ENCODE assay signal across 13 cellular contexts in genomic region chr2:150482667-150483260, GRCh38. TPM values are rescaled to one million over a fixed set of nuclear protein-coding genes. Genes with fewer than 3 reads are reported as not detected.
DNase-seq lines count a peak whose midpoint lies in the region; ATAC-seq and TF ChIP-seq lines count a peak whose summit lies in the region.
"Had no signal": no experiment of that assay in that cellular context is flagged by ENCODE, and none has a peak within 500 bp of the region (broad histone marks: within the 10 kb centered on the region; RNA-seq: fewer than 3 reads in every experiment).

No MANE protein-coding gene starts in this region.

- H4K20me1 ChIP-seq in IMR-90 (ENCODE audit: insufficient read depth, low read length) (peaks cover 95% of the 10 kb centered on the region), osteoblast (ENCODE audit: insufficient read depth, low read length) (peaks cover 79% of the 10 kb centered on the region)

- BruUV-seq in IMR-90 (replicated peaks; lab: Mats Ljungman, UMichigan): no TSS peak

- peak overlapping the region; percentile 85 for H3K18ac ChIP-seq in IMR-90 (ENCODE audit: low read depth, low read length)

- no peak overlapping the region for H2BK20ac ChIP-seq in IMR-90 (ENCODE audit: low read depth, low read length)

- peak overlapping the region; percentile 88 for H3K4me2 ChIP-seq in IMR-90 (ENCODE audit: low read depth, low read length)
- peak overlapping the region; percentile 89 for H3K4me2 ChIP-seq in osteoblast (ENCODE audit: insufficient read depth, low read length)

- H3K27ac ChIP-seq in ACC112 (ENCODE audit: low read depth, low read length): peak overlapping the region; percentile 90
- H3K27ac ChIP-seq in IMR-90 (ENCODE audit: insufficient read depth, low read length): peak overlapping the region; percentile 67; the same call in 1 of the 2 replicates
- peak overlapping the region; percentile 99 for H3K27ac ChIP-seq in osteoblast (ENCODE audit: low read depth, low read length)

- H3K36me3 ChIP-seq in ACC112 (ENCODE audit: insufficient read depth, low read length): peaks cover 56% of the 10 kb centered on the region
- peaks cover 52% of the 10 kb centered on the region for H3K36me3 ChIP-seq in IMR-90 (ENCODE audit: control insufficient read depth, insufficient read depth, low read length)
- peaks cover 41% of the 10 kb centered on the region for H3K36me3 ChIP-seq in osteoblast (ENCODE audit: insufficient read depth, low read length)

- H2BK120ac ChIP-seq in IMR-90 (ENCODE audit: low read depth, low read length): 0 out of 2 replicates have a peak overlapping the region, but pooled peaks have one; percentile 33

- peaks cover 0 to under 1% of the 10 kb centered on the region in 2 experiments; a peak in 1 of 4 replicates for H3K79me1 ChIP-seq in IMR-90 (ENCODE audit: low read depth in 1 of 2, low read length in 2 of 2)

- no peak overlapping the region for H2BK15ac ChIP-seq in IMR-90 (ENCODE audit: low read depth, low read length)

- H3K9me3 ChIP-seq in IMR-90 (ENCODE audit: control insufficient read depth, insufficient read depth, low read length) (no peaks in the 10 kb centered on the region), osteoblast (ENCODE audit: low read depth, low read length) (no peaks in the 10 kb centered on the region)

- POLR2A ChIA-PET in IMR-90 (lab: Charles Lee; ENCODE audit: unreplicated experiment): interaction anchor here (0.6 to 1.3 kb wide), 5 partner anchors 38 to 943 kb away, joined by 3 to 13 read pairs (median 4); no protein-coding TSS in a partner anchor

- H4K5ac ChIP-seq in IMR-90 (ENCODE audit: low read depth, low read length): peak overlapping the region; percentile 26; the same call in 1 of the 2 replicates

- in situ Hi-C loops in IMR-90 (cut with MboI; ENCODE audit: low sequenced_read_pairs): loop anchor here (10.0 kb wide), 1 partner anchor 572 kb away; no protein-coding TSS in a partner anchor

- no peak overlapping the region for H2AFZ ChIP-seq in ACC112 (ENCODE audit: low read length, unreplicated experiment)
- H2AFZ ChIP-seq in IMR-90 (replicated peaks; ENCODE audit: low read length, poor library complexity): no peak overlapping the region
- no peak overlapping the region for H2AFZ ChIP-seq in osteoblast (ENCODE audit: low read length)

- 0 out of 2 replicates have a peak overlapping the region, but pooled peaks have one; percentile 2 for H4K91ac ChIP-seq in IMR-90 (ENCODE audit: insufficient read depth, low read depth, low read length)

- peak overlapping the region; percentile 64 for H3K4ac ChIP-seq in IMR-90 (ENCODE audit: low read depth, low read length)

- peak overlapping the region; percentile 85 for H3K9ac ChIP-seq in IMR-90 (ENCODE audit: low read depth, low read length)

- H2AK9ac ChIP-seq in IMR-90 (replicated peaks; ENCODE audit: low read depth, low read length, poor library complexity): no peak overlapping the region

- H3K4me3 ChIP-seq in ACC112 (ENCODE audit: low read depth, low read length) (peak overlapping the region; percentile 98), IMR-90 (ENCODE audit: insufficient read depth, low read depth, low read length) (peak overlapping the region; percentile 92), epithelial cell of esophagus (ENCODE audit: low read length) (peak overlapping the region; percentile 96), osteoblast (ENCODE audit: insufficient read depth, low read length) (peak overlapping the region; percentile 95)

- no peak for TF ChIP-seq RAD21 in IMR-90 (IDR thresholded peaks at IDR 0.05; ENCODE audit: low read length)

- intact Hi-C loops in IMR-90 (cut with micrococcal nuclease): loop anchor here (5.0 kb wide), 1 partner anchor 755 kb away; no protein-coding TSS in a partner anchor

- H3K23ac ChIP-seq in IMR-90 (ENCODE audit: low read depth, low read length): peak overlapping the region; percentile 92

- dilution Hi-C loops in IMR-90 (cut with HindIII; ENCODE audit: low sequenced_read_pairs, unreplicated experiment): no loop called here

- H3K56ac ChIP-seq in IMR-90 (ENCODE audit: extremely low read depth, insufficient read depth, low read length): peak overlapping the region; percentile 52

- no peak for ATAC-seq in IMR-90 (ENCODE audit: low read depth)
- no peak for ATAC-seq in GM21529 (IDR thresholded peaks at IDR 0.05; ENCODE audit: unreplicated experiment)
- no peak for ATAC-seq in HG02798 (IDR thresholded peaks at IDR 0.05; ENCODE audit: poor library complexity, unreplicated experiment)

- H3K9me1 ChIP-seq in IMR-90 (ENCODE audit: insufficient read depth, low read length): no peaks in the 10 kb centered on the region

- peak overlapping the region; percentile 90 for H2BK5ac ChIP-seq in IMR-90 (ENCODE audit: low read depth, low read length, poor library complexity, severe bottlenecking)

- no peak overlapping the region for H2AK5ac ChIP-seq in IMR-90 (ENCODE audit: low read depth, low read length)

- H3K27me3 ChIP-seq in ACC112 (ENCODE audit: insufficient read depth, low read length) (no peaks in the 10 kb centered on the region), IMR-90 (ENCODE audit: control insufficient read depth, insufficient read depth, low read length) (no peaks in the 10 kb centered on the region), osteoblast (ENCODE audit: insufficient read depth, low read length) (no peaks in the 10 kb centered on the region)

- CTCF ChIA-PET in IMR-90 (lab: Yijun Ruan, JAX): no interaction called here

- DNase-seq in IMR-90 (peak; percentile 18), epithelial cell of esophagus (ENCODE audit: low read depth) (peak; percentile 68), osteoblast (ENCODE audit: insufficient read length, low spot score, missing footprints) (peak; percentile 58), erythroblast (lab: John Stamatoyannopoulos, UW) (no peak), MV-4-11 (lab: John Stamatoyannopoulos, UW) (no peak)
- DNase-seq: activated CD8-positive, alpha-beta memory T cell treated with anti-CD3 and anti-CD28 coated beads for 24 hours; Kasumi-1; mesendoderm; NCI-H2171; T-helper 9 cell had no signal

- TF ChIP-seq POLR2A in IMR-90 (IDR thresholded peaks at IDR 0.05; ENCODE audit: low read depth, low read length) (peak; percentile 29; the same call in 1 of the 2 replicates), erythroblast (IDR thresholded peaks at IDR 0.05; ENCODE audit: low read length) (no peak)

- H3K79me2 ChIP-seq in ACC112 (ENCODE audit: control insufficient read depth, insufficient read depth, low read length, unreplicated experiment) (peaks cover 95% of the 10 kb centered on the region), osteoblast (ENCODE audit: insufficient read depth, low read length) (peaks cover 96% of the 10 kb centered on the region)

- H3K14ac ChIP-seq in IMR-90 (replicated peaks; ENCODE audit: low read depth, low read length): peak overlapping the region; percentile 82

- H4K8ac ChIP-seq in IMR-90 (ENCODE audit: low read depth in 2 of 2, low read length in 2 of 2): peak overlapping the region in 1 of 2 experiments; percentile 62; a peak in 2 of 4 replicates

- peaks cover 63% of the 10 kb centered on the region for H3K4me1 ChIP-seq in ACC112 (ENCODE audit: control insufficient read depth, insufficient read depth, low read length, unreplicated experiment)
- peaks cover 1% of the 10 kb centered on the region; the same call in 1 of the 2 replicates for H3K4me1 ChIP-seq in IMR-90 (ENCODE audit: control insufficient read depth, insufficient read depth, low read length)
- H3K4me1 ChIP-seq in osteoblast (ENCODE audit: insufficient read depth, low read length): peaks cover 70% of the 10 kb centered on the region

- WGBS in IMR-90 (ENCODE audit: extremely low coverage in 2 of 2, insufficient read length in 1 of 2), 2 experiments: no CpG with 5 or more reads among the region's 5 CpGs

- TF ChIP-seq CTCF in IMR-90 (conservative IDR thresholded peaks at IDR 0.05; ENCODE audit: low read depth, low read length) (no peak), epithelial cell of esophagus (IDR thresholded peaks at IDR 0.05; ENCODE audit: insufficient read depth, low read depth, low read length, missing control alignments) (no peak), osteoblast (IDR thresholded peaks at IDR 0.05; ENCODE audit: extremely low read depth, low read depth, low read length) (no peak)

TF ChIP-seq in IMR-90, 13 proteins besides CTCF, POLR2A, EP300 and RAD21:
- TF ChIP-seq NFE2L2 (IDR thresholded peaks at IDR 0.05; ENCODE audit: low read depth, low read length) (no peak), SMC3 (IDR thresholded peaks at IDR 0.05; ENCODE audit: low read depth, low read length) (no peak), ELK1 (IDR thresholded peaks at IDR 0.05; ENCODE audit: borderline replicate concordance, low read depth, low read length) (no peak)

RNA-seq across cellular contexts. Expression of gene RND3, which starts 4.7 kb away (rescaled TPM):
- total RNA-seq in IMR-90 (2012; rRNA removed): 331 and 449 TPM in 2 replicates
- polyA plus RNA-seq in IMR-90 (2012; rRNA removed): 111 and 136 TPM in 2 replicates
- polyA plus RNA-seq in IMR-90 (2012; cell fraction: cytosol; rRNA removed): 23.5 and 27.4 TPM in 2 replicates
- polyA plus RNA-seq in IMR-90 (2012; cell fraction: nucleus; rRNA removed; ENCODE audit: low replicate concordance): 14.3 and 120 TPM in 2 replicates
- 241 and 298 TPM in 2 replicates for total RNA-seq in osteoblast

Comparison
In these comparisons a context has a peak if more than half of its experiments do, and no peak if none do; other contexts are left out.
1. DNase-seq: peak in IMR-90 (single experiment), epithelial cell of esophagus (single experiment) and osteoblast (single experiment); none in erythroblast (0 of 2) and MV-4-11 (single experiment).
2. Peak in every context shown above with its lines, with median percentiles within 50 percentile points of each other: H3K27ac ChIP-seq and H3K4me3 ChIP-seq.